In the genomic region with DNA sequence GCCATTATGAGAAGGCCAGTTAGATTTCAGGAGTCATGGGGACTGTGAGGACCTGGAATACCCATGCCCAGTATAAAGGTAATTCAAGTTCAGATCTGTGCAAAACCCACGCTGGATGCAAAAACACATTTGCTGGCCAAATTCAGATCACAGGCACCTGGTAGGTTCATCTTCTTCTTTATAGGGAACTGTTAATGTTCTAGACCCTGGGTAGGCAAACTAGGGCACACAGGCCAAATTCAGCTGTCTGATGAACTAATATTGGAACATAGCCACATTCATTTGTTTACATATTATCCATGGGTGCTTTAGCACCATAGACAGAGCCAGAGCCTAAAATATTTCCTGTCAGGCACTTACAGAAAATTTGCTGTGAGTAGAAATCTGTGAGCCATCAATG, we compare ENCODE assay signal across 21 cellular contexts.
A peak's percentile ranks its signal among the peaks of the same experiment; 100 is the strongest.
DNase-seq lines count a peak whose midpoint lies in the region; ATAC-seq lines count a peak whose summit lies in the region.
"Had no signal": no experiment of that assay in that cellular context is flagged by ENCODE, and none has a peak within 500 bp of the region (broad histone marks: within the 10 kb centered on the region; RNA-seq: fewer than 3 reads in every experiment).

No MANE protein-coding gene starts in this region.

- POLR2A ChIA-PET in activated CD8-positive, alpha-beta T cell treated with anti-CD3 and anti-CD28 coated beads, Interleukin-2, amount 10 ng/mL, durations not matched to agents 7 days and 5 days (lab: Charles Lee): no interaction called here

- no peaks in the 10 kb centered on the region for H3K27me3 Mint-ChIP-seq in activated CD8-positive, alpha-beta T cell treated with anti-CD3 and anti-CD28 coated beads, Interleukin-2, amount 10 ng/mL, durations not matched to agents 7 days and 5 days (ENCODE audit: low read depth)
- H3K27me3 Mint-ChIP-seq: central memory CD8-positive, alpha-beta T cell; stimulated activated memory B cell treated with anti-CD40 and anti-IgM and Interleukin-4, amounts not matched to agents 10 μg/mL and 1 μg/mL and 100 μg/mL, for 72 hours had no signal

- ATAC-seq in left lobe of liver (peak; percentile 92), HG02970 (IDR thresholded peaks at IDR 0.05; ENCODE audit: low FRiP score, unreplicated experiment) (no peak)
- no peak for ATAC-seq in activated CD8-positive, alpha-beta T cell treated with anti-CD3 and anti-CD28 coated beads, Interleukin-2, amount 10 ng/mL, durations not matched to agents 7 days and 5 days
- ATAC-seq: left lung; Right ventricle myocardium inferior; stimulated activated memory B cell treated with anti-CD40 and anti-IgM and Interleukin-4, amounts not matched to agents 10 μg/mL and 1 μg/mL and 100 μg/mL, for 72 hours; upper lobe of right lung had no signal

- H3K4me1 Mint-ChIP-seq in activated CD8-positive, alpha-beta T cell treated with anti-CD3 and anti-CD28 coated beads, Interleukin-2, amount 10 ng/mL, durations not matched to agents 7 days and 5 days (ENCODE audit: low read depth): no peaks in the 10 kb centered on the region
- H3K4me1 Mint-ChIP-seq: central memory CD8-positive, alpha-beta T cell; stimulated activated memory B cell treated with anti-CD40 and anti-IgM and Interleukin-4, amounts not matched to agents 10 μg/mL and 1 μg/mL and 100 μg/mL, for 72 hours had no signal

- no peak overlapping the region for H3K27ac Mint-ChIP-seq in activated CD8-positive, alpha-beta T cell treated with anti-CD3 and anti-CD28 coated beads, Interleukin-2, amount 10 ng/mL, durations not matched to agents 7 days and 5 days
- H3K27ac Mint-ChIP-seq: stimulated activated memory B cell treated with anti-CD40 and anti-IgM and Interleukin-4, amounts not matched to agents 10 μg/mL and 1 μg/mL and 100 μg/mL, for 72 hours had no signal

- no peaks in the 10 kb centered on the region for H3K9me3 Mint-ChIP-seq in activated CD8-positive, alpha-beta T cell treated with anti-CD3 and anti-CD28 coated beads, Interleukin-2, amount 10 ng/mL, durations not matched to agents 7 days and 5 days (ENCODE audit: insufficient read depth)
- H3K9me3 Mint-ChIP-seq: central memory CD8-positive, alpha-beta T cell; stimulated activated memory B cell treated with anti-CD40 and anti-IgM and Interleukin-4, amounts not matched to agents 10 μg/mL and 1 μg/mL and 100 μg/mL, for 72 hours had no signal

- H3K4me3 Mint-ChIP-seq in activated CD8-positive, alpha-beta T cell treated with anti-CD3 and anti-CD28 coated beads, Interleukin-2, amount 10 ng/mL, durations not matched to agents 7 days and 5 days: no peak overlapping the region
- H3K4me3 Mint-ChIP-seq: central memory CD8-positive, alpha-beta T cell; stimulated activated memory B cell treated with anti-CD40 and anti-IgM and Interleukin-4, amounts not matched to agents 10 μg/mL and 1 μg/mL and 100 μg/mL, for 72 hours had no signal

- DNase-seq in NCI-H2196 (lab: John Stamatoyannopoulos, UW; ENCODE audit: unreplicated experiment) (peak; percentile 15), NCI-H2196 treated with DMSO at 0.1 percent for 48 hours (lab: John Stamatoyannopoulos, UW; ENCODE audit: unreplicated experiment) (no peak), NCI-H1105 (lab: John Stamatoyannopoulos, UW) (peak; percentile 9), NCI-H446 treated with DMSO at 0.1 percent for 48 hours (lab: John Stamatoyannopoulos, UW) (peak; percentile 86), left lobe of liver (ENCODE audit: low spot score) (no peak)
- DNase-seq in activated CD4-positive, alpha-beta T cell treated with anti-CD3 and anti-CD28 coated beads, Interleukin-2, amount 50 U/mL, for 4 hours: no peak
- no peak for DNase-seq in activated CD8-positive, alpha-beta T cell treated with anti-CD3 and anti-CD28 coated beads, Interleukin-2, amount 10 ng/mL, durations not matched to agents 7 days and 5 days
- DNase-seq: ACHN; activated CD4-positive, alpha-beta T cell treated with anti-CD3 and anti-CD28 coated beads for 48 hours; activated naive CD4-positive, alpha-beta T cell; activated T-cell treated with anti-CD3 and anti-CD28 coated beads, Interleukin-2, amount 50 U/mL, for 48 hours; DMS79 treated with DMSO at 0.1 percent for 48 hours; left lung; posterior cingulate gyrus; stimulated activated CD4-positive, alpha-beta T cell treated with anti-CD3 and anti-CD28 coated beads, Interleukin-4, amount 100 ng/mL, for 4 hours; upper lobe of right lung; WERI-Rb-1 had no signal

- CTCF ChIA-PET in activated CD8-positive, alpha-beta T cell treated with anti-CD3 and anti-CD28 coated beads, Interleukin-2, amount 10 ng/mL, durations not matched to agents 7 days and 5 days (lab: Charles Lee): no interaction called here

- H3K36me3 Mint-ChIP-seq in activated CD8-positive, alpha-beta T cell treated with anti-CD3 and anti-CD28 coated beads, Interleukin-2, amount 10 ng/mL, durations not matched to agents 7 days and 5 days (ENCODE audit: low read depth): no peaks in the 10 kb centered on the region
- H3K36me3 Mint-ChIP-seq: stimulated activated memory B cell treated with anti-CD40 and anti-IgM and Interleukin-4, amounts not matched to agents 10 μg/mL and 1 μg/mL and 100 μg/mL, for 72 hours had no signal

Comparison
In these comparisons a context has a peak if more than half of its experiments do, and no peak if none do; other contexts are left out.
1. DNase-seq: peak in NCI-H2196 (single experiment), NCI-H1105 (single experiment) and NCI-H446 treated with DMSO at 0.1 percent for 48 hours (single experiment); none in NCI-H2196 treated with DMSO at 0.1 percent for 48 hours (single experiment), left lobe of liver (single experiment), activated CD4-positive, alpha-beta T cell treated with anti-CD3 and anti-CD28 coated beads, Interleukin-2, amount 50 U/mL, for 4 hours (0 of 2) and activated CD8-positive, alpha-beta T cell treated with anti-CD3 and anti-CD28 coated beads, Interleukin-2, amount 10 ng/mL, durations not matched to agents 7 days and 5 days (single experiment).